ENCODE assay signal across 9 cellular contexts in the genomic region with DNA sequence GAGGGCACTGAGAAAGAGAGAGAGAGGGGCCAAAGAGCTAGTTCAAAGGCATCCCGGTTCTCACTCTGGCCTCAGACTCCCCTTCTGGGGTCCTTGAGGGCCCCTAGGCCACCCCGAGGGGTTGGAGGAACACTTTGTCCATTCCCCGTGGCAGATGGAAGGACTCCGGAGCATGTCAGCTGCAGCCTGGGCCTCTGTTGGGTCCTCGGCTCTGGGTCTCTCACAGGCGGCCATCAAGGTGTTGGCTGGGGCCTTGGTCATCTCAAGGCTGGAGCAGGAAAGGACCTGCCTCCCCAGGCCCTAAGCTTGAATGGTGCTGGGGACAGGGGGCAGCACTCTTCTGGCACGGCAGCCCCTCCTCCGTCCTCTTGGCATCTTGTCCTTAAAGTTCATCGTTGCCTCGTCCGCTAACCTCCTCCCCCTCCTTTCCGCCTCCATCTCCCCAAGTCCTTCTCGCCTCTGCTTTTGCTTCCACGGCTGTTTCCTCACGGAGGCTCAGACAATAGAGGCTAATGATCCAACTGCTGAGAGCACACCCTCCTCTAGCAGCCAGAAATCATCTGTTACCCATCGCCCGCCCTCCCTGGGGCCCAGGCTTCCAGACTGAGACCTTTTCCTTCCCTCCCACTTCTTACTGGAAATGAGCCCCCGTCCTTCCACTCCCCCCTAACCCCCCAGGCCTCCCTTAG. TPM values are rescaled to one million over a fixed set of nuclear protein-coding genes. Genes with fewer than 3 reads are reported as not detected.
DNase-seq lines count a peak whose midpoint lies in the region; ATAC-seq and TF ChIP-seq lines count a peak whose summit lies in the region.
"Had no signal": no experiment of that assay in that cellular context is flagged by ENCODE, and none has a peak within 500 bp of the region (broad histone marks: within the 10 kb centered on the region; RNA-seq: fewer than 3 reads in every experiment).

No MANE protein-coding gene starts in this region.

- H3K36me3 Mint-ChIP-seq in activated CD8-positive, alpha-beta T cell treated with anti-CD3 and anti-CD28 coated beads for 36 hours (ENCODE audit: low read depth): peaks cover 4% of the 10 kb centered on the region

- intact Hi-C loops in activated CD8-positive, alpha-beta T cell treated with anti-CD3 and anti-CD28 coated beads for 36 hours (cut with micrococcal nuclease): loop anchor here (2.0 kb wide), 1 partner anchor 19 kb away; no protein-coding TSS in a partner anchor
- intact Hi-C loops in cardiac septum (cut with DNase I): loop anchor here (1.0 kb wide), 1 partner anchor 11 kb away; no protein-coding TSS in a partner anchor

- POLR2A ChIA-PET in activated CD8-positive, alpha-beta T cell treated with anti-CD3 and anti-CD28 coated beads for 36 hours (lab: Charles Lee): interaction anchor here (0.7 to 19.7 kb wide), 14 partner anchors 7 to 254 kb away, joined by 3 to 548 read pairs (median 5); a partner anchor contains a TSS

- peaks cover 3% of the 10 kb centered on the region for H3K27me3 ChIP-seq in rectal smooth muscle tissue (ENCODE audit: control insufficient read depth, insufficient read depth, low read length)

- H3K4me1 Mint-ChIP-seq in activated CD8-positive, alpha-beta T cell treated with anti-CD3 and anti-CD28 coated beads for 36 hours (ENCODE audit: low read depth): peaks cover 89% of the 10 kb centered on the region

- no peaks in the 10 kb centered on the region for H3K9me3 Mint-ChIP-seq in activated CD8-positive, alpha-beta T cell treated with anti-CD3 and anti-CD28 coated beads for 36 hours

- peak overlapping the region; percentile 93 for H3K27ac Mint-ChIP-seq in activated CD8-positive, alpha-beta T cell treated with anti-CD3 and anti-CD28 coated beads for 36 hours

- no peaks in the 10 kb centered on the region for H3K27me3 Mint-ChIP-seq in activated CD8-positive, alpha-beta T cell treated with anti-CD3 and anti-CD28 coated beads for 36 hours

- H3K4me3 ChIP-seq in rectal smooth muscle tissue (ENCODE audit: low read length): no peak overlapping the region

- peak overlapping the region; percentile 24 for H3K9ac ChIP-seq in rectal smooth muscle tissue (ENCODE audit: low read length)

- DNase-seq in GM03348 (ENCODE audit: low spot score) (peak; percentile 54), cardiac septum (ENCODE audit: low spot score) (peak; percentile 87), NCI-H1694 (lab: John Stamatoyannopoulos, UW) (no peak), HuH-7.5 (ENCODE audit: low spot score) (no peak)
- DNase-seq in activated CD8-positive, alpha-beta T cell treated with anti-CD3 and anti-CD28 coated beads for 36 hours: peak; percentile 55

- CTCF ChIA-PET in activated CD8-positive, alpha-beta T cell treated with anti-CD3 and anti-CD28 coated beads for 36 hours (lab: Charles Lee): interaction anchor here (1.1 to 15.3 kb wide), 7 partner anchors 9 to 98 kb away, joined by 3 to 234 read pairs (median 5); a partner anchor contains a TSS

- H3K36me3 ChIP-seq in rectal smooth muscle tissue (ENCODE audit: control insufficient read depth, insufficient read depth, low read length): no peaks in the 10 kb centered on the region

- TF ChIP-seq CTCF in activated CD8-positive, alpha-beta T cell treated with anti-CD3 and anti-CD28 coated beads for 36 hours (IDR thresholded peaks at IDR 0.05): no peak

- ATAC-seq in activated CD8-positive, alpha-beta T cell treated with anti-CD3 and anti-CD28 coated beads for 36 hours: no peak
- no peak for ATAC-seq in GM18870 (IDR thresholded peaks at IDR 0.05; ENCODE audit: unreplicated experiment)
- ATAC-seq in GM19397 (IDR thresholded peaks at IDR 0.05; ENCODE audit: unreplicated experiment): no peak

- peaks cover 26% of the 10 kb centered on the region for H3K4me1 ChIP-seq in rectal smooth muscle tissue (ENCODE audit: control insufficient read depth, insufficient read depth, low read length)

- peak overlapping the region; percentile 71 for H3K4me3 Mint-ChIP-seq in activated CD8-positive, alpha-beta T cell treated with anti-CD3 and anti-CD28 coated beads for 36 hours

- peak overlapping the region; percentile 92 for H3K27ac ChIP-seq in rectal smooth muscle tissue (ENCODE audit: low read depth, low read length)

RNA-seq across cellular contexts. Expression of a gene that starts 23.3 kb away (rescaled TPM):
- total RNA-seq in activated CD8-positive, alpha-beta T cell treated with anti-CD3 and anti-CD28 coated beads for 36 hours: 100 to 1,000 TPM; 297 to 302 TPM
- 0.32 TPM for total RNA-seq in cardiac septum

RNA-seq across cellular contexts. Expression of a gene that starts 40.6 kb away (rescaled TPM):
- total RNA-seq in activated CD8-positive, alpha-beta T cell treated with anti-CD3 and anti-CD28 coated beads for 36 hours: 1 to 10 TPM; 5.8 to 6.3 TPM
- not detected for total RNA-seq in cardiac septum
- total RNA-seq: dermis microvascular lymphatic vessel endothelial cell had no signal

Comparison
In these comparisons a context has a peak if more than half of its experiments do, and no peak if none do; other contexts are left out.
1. DNase-seq: peak in GM03348 (single experiment), activated CD8-positive, alpha-beta T cell treated with anti-CD3 and anti-CD28 coated beads for 36 hours (single experiment) and cardiac septum (single experiment); none in NCI-H1694 (single experiment) and HuH-7.5 (single experiment).
2. RNA of a gene that starts 23.3 kb away (total RNA-seq): 297 to 302 TPM in activated CD8-positive, alpha-beta T cell treated with anti-CD3 and anti-CD28 coated beads for 36 hours; 0.32 TPM in cardiac septum (single experiment); every median in the first group is over 100 times any median in the second.